ENCODE assay signal across 9 cellular contexts in the genomic region with DNA sequence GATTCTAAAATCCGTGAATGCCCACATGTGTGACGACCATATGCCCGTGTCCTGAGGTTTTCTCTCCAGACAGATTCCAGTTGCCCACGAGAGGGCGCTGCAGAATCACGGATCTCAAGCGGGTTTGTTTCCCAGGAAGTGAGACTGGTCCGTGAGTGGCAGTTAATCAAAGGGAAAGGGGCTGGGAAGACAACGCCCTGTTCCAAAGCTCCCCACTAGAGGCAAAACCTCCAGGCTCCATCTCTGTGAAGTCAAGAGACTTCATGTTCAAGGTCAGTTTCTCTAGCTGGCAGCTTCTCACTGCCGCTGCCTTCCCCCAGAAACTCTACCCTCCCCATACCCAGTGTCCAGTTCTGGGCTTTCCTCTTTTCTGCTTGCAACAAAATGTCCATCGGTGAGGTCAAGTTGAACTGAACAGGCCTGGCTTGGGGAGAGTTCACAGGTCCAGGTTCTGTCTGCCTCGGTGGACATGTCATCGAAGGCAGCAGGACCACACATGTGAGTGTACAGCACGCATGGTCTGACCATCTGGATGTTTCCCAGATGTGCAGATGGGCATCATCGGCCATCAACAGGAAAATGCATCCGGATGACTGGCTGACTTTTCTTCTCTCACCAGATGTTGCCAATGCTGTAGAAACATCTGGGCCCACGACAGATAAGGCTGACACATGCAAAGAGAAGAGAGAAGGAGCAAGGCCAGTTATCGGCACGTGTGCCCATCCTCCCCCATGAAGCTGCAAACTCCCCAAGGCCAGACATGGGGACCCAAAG. TPM values are rescaled to one million over a fixed set of nuclear protein-coding genes. Genes with fewer than 3 reads are reported as not detected.
DNase-seq lines count a peak whose midpoint lies in the region; ATAC-seq and TF ChIP-seq lines count a peak whose summit lies in the region.
"Had no signal": no experiment of that assay in that cellular context is flagged by ENCODE, and none has a peak within 500 bp of the region (broad histone marks: within the 10 kb centered on the region; RNA-seq: fewer than 3 reads in every experiment).

No MANE protein-coding gene starts in this region.

- intact Hi-C loops in PC-3 (cut with micrococcal nuclease): loop anchor here (1.0 to 5.0 kb wide), 3 partner anchors 166 to 333 kb away; no protein-coding TSS in a partner anchor
- intact Hi-C loops in naive thymus-derived CD4-positive, alpha-beta T cell (cut with micrococcal nuclease): loop anchor here (1.0 to 5.0 kb wide), 6 partner anchors 101 to 1429 kb away; a partner anchor contains a TSS

- no peaks in the 10 kb centered on the region for H4K20me1 ChIP-seq in PC-3 (ENCODE audit: low read length)

- no peak overlapping the region for H3K4me3 ChIP-seq in PC-3 (ENCODE audit: low read length)
- H3K4me3 ChIP-seq in naive thymus-derived CD4-positive, alpha-beta T cell (ENCODE audit: low read length): no peak overlapping the region

- peak overlapping the region in 4 of 9 donors; percentile 68 to 87 (median 74) for H3K27ac Mint-ChIP-seq in naive thymus-derived CD4-positive, alpha-beta T cell
- H3K27ac Mint-ChIP-seq in stimulated activated memory B cell treated with anti-CD40 and anti-IgM and Interleukin-4, amounts not matched to agents 10 μg/mL and 1 μg/mL and 100 μg/mL, for 72 hours: no peak overlapping the region

- no peak for TF ChIP-seq POLR2A in erythroblast (IDR thresholded peaks at IDR 0.05; ENCODE audit: low read length)

- no peaks in the 10 kb centered on the region for H3K9me3 ChIP-seq in PC-3 (ENCODE audit: low read length)
- no peaks in the 10 kb centered on the region for H3K9me3 ChIP-seq in naive thymus-derived CD4-positive, alpha-beta T cell (ENCODE audit: control insufficient read depth in 2 of 3, low read length in 3 of 3)

- CTCF ChIA-PET in PC-3 (lab: Charles Lee): interaction anchor here (0.6 to 0.8 kb wide), 4 partner anchors 8 to 185 kb away, joined by 3 to 4 read pairs (median 3); no protein-coding TSS in a partner anchor
- CTCF ChIA-PET in naive thymus-derived CD4-positive, alpha-beta T cell (lab: Charles Lee): interaction anchor here (0.6 to 5.6 kb wide), 10 partner anchors 9 to 1402 kb away, joined by 3 to 51 read pairs (median 4); no protein-coding TSS in a partner anchor

- no peaks in the 10 kb centered on the region for H3K79me2 ChIP-seq in PC-3 (ENCODE audit: low read length)

- peak overlapping the region; percentile 26; the same call in 1 of the 2 replicates for H3K27ac ChIP-seq in PC-3 (ENCODE audit: low read length)
- no peak overlapping the region for H3K27ac ChIP-seq in naive thymus-derived CD4-positive, alpha-beta T cell (ENCODE audit: low read depth, low read length)

- H3K9ac ChIP-seq in PC-3 (ENCODE audit: low read length): no peak overlapping the region

- peak overlapping the region in 5 of 10 donors; percentile 21 to 61 (median 52) for H3K4me3 Mint-ChIP-seq in naive thymus-derived CD4-positive, alpha-beta T cell
- no peak overlapping the region for H3K4me3 Mint-ChIP-seq in stimulated activated memory B cell treated with anti-CD40 and anti-IgM and Interleukin-4, amounts not matched to agents 10 μg/mL and 1 μg/mL and 100 μg/mL, for 72 hours

- no TSS peak for BruUV-seq in PC-3 (replicated peaks; lab: Mats Ljungman, UMichigan)

- peak; percentile 91 for TF ChIP-seq CTCF in PC-3 (conservative IDR thresholded peaks at IDR 0.05; ENCODE audit: low read depth, low read length)

- peaks cover 53% of the 10 kb centered on the region for H3K4me1 ChIP-seq in PC-3 (ENCODE audit: insufficient read depth, low read length)
- H3K4me1 ChIP-seq in naive thymus-derived CD4-positive, alpha-beta T cell (ENCODE audit: control insufficient read depth in 2 of 2, insufficient read depth in 2 of 2, low read length in 2 of 2): peaks cover 7 to 23% of the 10 kb centered on the region in 2 donors

- no peaks in the 10 kb centered on the region for H3K9me2 ChIP-seq in PC-3 (replicated peaks; ENCODE audit: low read length)

- no peaks in the 10 kb centered on the region for H3K27me3 ChIP-seq in PC-3 (ENCODE audit: low read length)
- H3K27me3 ChIP-seq in naive thymus-derived CD4-positive, alpha-beta T cell (ENCODE audit: control insufficient read depth in 2 of 2, insufficient read depth in 2 of 2, low read length in 2 of 2): no peaks in the 10 kb centered on the region

- H3K36me3 ChIP-seq in PC-3 (ENCODE audit: low read depth, low read length): peaks cover 10% of the 10 kb centered on the region; the same call in 1 of the 2 replicates
- H3K36me3 ChIP-seq in naive thymus-derived CD4-positive, alpha-beta T cell (ENCODE audit: control insufficient read depth in 2 of 3, insufficient read depth in 3 of 3, low read length in 3 of 3): no peaks in the 10 kb centered on the region

- peak; percentile 91 for DNase-seq in COR-L47 (lab: John Stamatoyannopoulos, UW)
- peak; percentile 92 for DNase-seq in KBM-7
- peak; percentile 94 for DNase-seq in PC-3
- peak; percentile 65 for DNase-seq in activated T-cell treated with anti-CD3 and anti-CD28 coated beads for 1 hour (ENCODE audit: low read depth)
- peak; percentile 86 to 93 for DNase-seq in erythroblast (lab: John Stamatoyannopoulos, UW)
- peak; percentile 29 to 69 (median 59) for DNase-seq in naive thymus-derived CD4-positive, alpha-beta T cell

- peak overlapping the region; percentile 32 for H3K4me2 ChIP-seq in PC-3 (ENCODE audit: low read length)

- peaks cover 0 to 2% (median 0%) of the 10 kb centered on the region in 11 donors for H3K9me3 Mint-ChIP-seq in naive thymus-derived CD4-positive, alpha-beta T cell
- H3K9me3 Mint-ChIP-seq in stimulated activated memory B cell treated with anti-CD40 and anti-IgM and Interleukin-4, amounts not matched to agents 10 μg/mL and 1 μg/mL and 100 μg/mL, for 72 hours: no peaks in the 10 kb centered on the region

- H2AFZ ChIP-seq in PC-3 (ENCODE audit: low read length): peak overlapping the region; percentile 58; the same call in 1 of the 2 replicates

- in situ Hi-C loops in KBM-7 (cut with MboI; ENCODE audit: low pct_unique_long_range_greater_than_20kb, low sequenced_read_pairs): loop anchor here (25.0 kb wide), 1 partner anchor 328 kb away; no protein-coding TSS in a partner anchor

- H3K36me3 Mint-ChIP-seq in naive thymus-derived CD4-positive, alpha-beta T cell: no peaks in the 10 kb centered on the region
- H3K36me3 Mint-ChIP-seq in stimulated activated memory B cell treated with anti-CD40 and anti-IgM and Interleukin-4, amounts not matched to agents 10 μg/mL and 1 μg/mL and 100 μg/mL, for 72 hours: no peaks in the 10 kb centered on the region

- no peaks in the 10 kb centered on the region for H3F3A ChIP-seq in PC-3 (ENCODE audit: low read length, unreplicated experiment)

- peaks cover 5 to 38% (median 33%) of the 10 kb centered on the region in 7 donors for H3K4me1 Mint-ChIP-seq in naive thymus-derived CD4-positive, alpha-beta T cell
- peaks cover 14% of the 10 kb centered on the region for H3K4me1 Mint-ChIP-seq in stimulated activated memory B cell treated with anti-CD40 and anti-IgM and Interleukin-4, amounts not matched to agents 10 μg/mL and 1 μg/mL and 100 μg/mL, for 72 hours

- POLR2A ChIA-PET in PC-3 (lab: Charles Lee; ENCODE audit: unreplicated experiment): no interaction called here
- POLR2A ChIA-PET in naive thymus-derived CD4-positive, alpha-beta T cell (lab: Charles Lee): no interaction called here

- peaks cover 0 to 15% (median 5%) of the 10 kb centered on the region in 5 donors for H3K27me3 Mint-ChIP-seq in naive thymus-derived CD4-positive, alpha-beta T cell
- peaks cover 27% of the 10 kb centered on the region for H3K27me3 Mint-ChIP-seq in stimulated activated memory B cell treated with anti-CD40 and anti-IgM and Interleukin-4, amounts not matched to agents 10 μg/mL and 1 μg/mL and 100 μg/mL, for 72 hours

- ATAC-seq in PC-3 (peak; percentile 51), HG03521 (IDR thresholded peaks at IDR 0.05; ENCODE audit: unreplicated experiment) (no peak)
- peak; percentile 66 for ATAC-seq in naive thymus-derived CD4-positive, alpha-beta T cell
- peak; percentile 21 for ATAC-seq in stimulated activated memory B cell treated with anti-CD40 and anti-IgM and Interleukin-4, amounts not matched to agents 10 μg/mL and 1 μg/mL and 100 μg/mL, for 72 hours

RNA-seq across cellular contexts. Expression of a gene that starts 44.9 kb away (rescaled TPM):
- total RNA-seq in PC-3 (2014; rRNA removed): 237 and 339 TPM in 2 replicates
- total RNA-seq in naive thymus-derived CD4-positive, alpha-beta T cell: under 1 TPM in 1 of 5 experiments, not detected in 4; 0.05 TPM
- not detected for polyA plus RNA-seq in naive thymus-derived CD4-positive, alpha-beta T cell
- total RNA-seq: activated CD8-positive, alpha-beta memory T cell treated with anti-CD3 and anti-CD28 coated beads for 36 hours had no signal

Comparison
In these comparisons a context has a peak if more than half of its experiments do, and no peak if none do; other contexts are left out.
1. RNA of a gene that starts 44.9 kb away (total RNA-seq): 237 to 339 TPM in PC-3; 0.05 TPM in naive thymus-derived CD4-positive, alpha-beta T cell; every median in the first group is over 100 times any median in the second.
2. Peak in every context shown above with its lines, with median percentiles within 50 percentile points of each other: DNase-seq.